8 cellular contexts compared by ENCODE assay signal in the genomic region with DNA sequence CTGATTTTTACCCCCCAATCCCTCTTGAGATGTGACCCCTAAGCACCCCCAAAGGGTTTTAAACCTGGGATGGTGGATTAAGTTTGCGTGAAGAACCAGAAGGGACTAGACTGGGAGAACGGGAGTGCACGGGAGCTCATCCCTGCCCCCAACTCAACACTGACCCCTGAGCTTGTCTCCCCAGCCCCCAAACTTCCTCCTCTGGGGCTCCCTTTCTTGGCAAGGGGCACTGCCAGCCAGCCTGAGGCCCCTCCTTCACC. TPM values are rescaled to one million over a fixed set of nuclear protein-coding genes. Genes with fewer than 3 reads are reported as not detected.
A peak's percentile ranks its signal among the peaks of the same experiment; 100 is the strongest.
DNase-seq lines count a peak whose midpoint lies in the region; ATAC-seq and TF ChIP-seq lines count a peak whose summit lies in the region.

No MANE protein-coding gene starts in this region.

- peak overlapping the region; percentile 93 for H3K27ac Mint-ChIP-seq in Calu3 (ENCODE audit: unreplicated experiment)
- peak overlapping the region; percentile 57 for H3K27ac Mint-ChIP-seq in endothelial cell (ENCODE audit: unreplicated experiment)
- peak overlapping the region; percentile 93 for H3K27ac Mint-ChIP-seq in osteocyte (ENCODE audit: unreplicated experiment)

- CTCF ChIA-PET in Calu3 (lab: Charles Lee): interaction anchor here (0.6 to 1.6 kb wide), 4 partner anchors 8 to 134 kb away, joined by 4 to 7 read pairs (median 6); partner anchors contain the start of genes ENDOG and PKN3

- peaks cover 35% of the 10 kb centered on the region for H3K4me1 Mint-ChIP-seq in Calu3 (ENCODE audit: low read depth, unreplicated experiment)
- H3K4me1 Mint-ChIP-seq in endothelial cell (ENCODE audit: unreplicated experiment): peaks cover 32% of the 10 kb centered on the region
- H3K4me1 Mint-ChIP-seq in osteocyte (ENCODE audit: unreplicated experiment): peaks cover 41% of the 10 kb centered on the region

- peak overlapping the region; percentile 93 for H3K9ac ChIP-seq in Loucy (ENCODE audit: low read depth, low read length, poor library complexity, severe bottlenecking)

- H3K4me2 ChIP-seq in Loucy (ENCODE audit: low read depth, low read length, poor library complexity, severe bottlenecking): peak overlapping the region; percentile 81

- no peaks in the 10 kb centered on the region for H4K20me1 ChIP-seq in Loucy (ENCODE audit: insufficient read depth, low read length, poor library complexity, severe bottlenecking)

- peaks cover 36% of the 10 kb centered on the region for H3K36me3 Mint-ChIP-seq in Calu3 (ENCODE audit: insufficient read depth, unreplicated experiment)
- H3K36me3 Mint-ChIP-seq in endothelial cell (ENCODE audit: low read depth, unreplicated experiment): peaks cover 3% of the 10 kb centered on the region
- no peaks in the 10 kb centered on the region for H3K36me3 Mint-ChIP-seq in osteocyte (ENCODE audit: unreplicated experiment)

- no peaks in the 10 kb centered on the region for H3K27me3 ChIP-seq in Loucy (ENCODE audit: insufficient read depth, low read length, poor library complexity, severe bottlenecking)

- peaks cover 35% of the 10 kb centered on the region for H3K4me1 ChIP-seq in Loucy (ENCODE audit: insufficient read depth, low read length, poor library complexity, severe bottlenecking)

- no peak for TF ChIP-seq CTCF in Calu3 (IDR thresholded peaks at IDR 0.05; ENCODE audit: unreplicated experiment)
- no peak for TF ChIP-seq CTCF in Loucy (conservative IDR thresholded peaks at IDR 0.05; ENCODE audit: low read length)
- no peak for TF ChIP-seq CTCF in endothelial cell (IDR thresholded peaks at IDR 0.05; ENCODE audit: unreplicated experiment)
- no peak for TF ChIP-seq CTCF in osteocyte (IDR thresholded peaks at IDR 0.05)
- TF ChIP-seq CTCF in GM10266 (IDR thresholded peaks at IDR 0.05; ENCODE audit: control insufficient read depth, insufficient read depth, low read depth, missing control alignments): no peak

- H3K36me3 ChIP-seq in Loucy (ENCODE audit: insufficient read depth, low read length): no peaks in the 10 kb centered on the region

- H3K79me2 ChIP-seq in Loucy (ENCODE audit: insufficient read depth, low read length): peaks cover 38% of the 10 kb centered on the region

- no peaks in the 10 kb centered on the region for H3F3A ChIP-seq in Loucy (ENCODE audit: low read depth)

- peak overlapping the region; percentile 96 for H3K4me3 Mint-ChIP-seq in Calu3 (ENCODE audit: low read depth, unreplicated experiment)
- H3K4me3 Mint-ChIP-seq in endothelial cell (ENCODE audit: unreplicated experiment): peak overlapping the region; percentile 94
- peak overlapping the region; percentile 94 for H3K4me3 Mint-ChIP-seq in osteocyte (ENCODE audit: unreplicated experiment)

- no peaks in the 10 kb centered on the region for H3K9me2 ChIP-seq in Loucy (replicated peaks; ENCODE audit: low read depth, low read length)

- DNase-seq in Calu3 (no peak), endothelial cell (ENCODE audit: low spot score) (no peak), osteocyte (ENCODE audit: extremely low spot score, unreplicated experiment) (no peak), hypothalamus (lab: John Stamatoyannopoulos, UW) (no peak), GM10266 (ENCODE audit: extremely low spot score) (no peak)

- H2AFZ ChIP-seq in Loucy (ENCODE audit: low read length): peak overlapping the region; percentile 73

- H3K27me3 Mint-ChIP-seq in Calu3 (ENCODE audit: unreplicated experiment): no peaks in the 10 kb centered on the region
- H3K27me3 Mint-ChIP-seq in endothelial cell (ENCODE audit: unreplicated experiment): peaks cover 7% of the 10 kb centered on the region
- no peaks in the 10 kb centered on the region for H3K27me3 Mint-ChIP-seq in osteocyte (ENCODE audit: unreplicated experiment)

- peak overlapping the region; percentile 90 for H3K4me3 ChIP-seq in Loucy (ENCODE audit: low read length, poor library complexity, severe bottlenecking)

- no peaks in the 10 kb centered on the region for H3K9me3 ChIP-seq in Loucy (ENCODE audit: insufficient read depth, low read depth, low read length)

- H3K9me3 Mint-ChIP-seq in Calu3 (ENCODE audit: low read depth, unreplicated experiment): no peaks in the 10 kb centered on the region
- no peaks in the 10 kb centered on the region for H3K9me3 Mint-ChIP-seq in endothelial cell (ENCODE audit: unreplicated experiment)
- H3K9me3 Mint-ChIP-seq in osteocyte (ENCODE audit: unreplicated experiment): no peaks in the 10 kb centered on the region

- ATAC-seq in HG02642 (IDR thresholded peaks at IDR 0.05; ENCODE audit: poor library complexity, unreplicated experiment) (no peak), GM19467 (IDR thresholded peaks at IDR 0.05; ENCODE audit: unreplicated experiment) (no peak)

- intact Hi-C loops in Calu3 (cut with micrococcal nuclease; ENCODE audit: unreplicated experiment): no loop called here

- TSS peak; percentile 88 for BruUV-seq in Calu3 (replicated peaks; lab: Mats Ljungman, UMichigan)

RNA-seq across cellular contexts. Expression of gene SET, which starts 5.0 kb away (rescaled TPM):
- total RNA-seq in Calu3 (2022) (321 and 367 TPM in 2 replicates), endothelial cell (ENCODE audit: unreplicated experiment) (420 TPM), osteocyte (381 and 382 TPM in 2 replicates)

RNA-seq across cellular contexts. Expression of gene PKN3, which starts 18.3 kb away (rescaled TPM):
- total RNA-seq in Calu3 (2022) (6.8 and 7.7 TPM in 2 replicates), endothelial cell (ENCODE audit: unreplicated experiment) (14.7 TPM), osteocyte (7.5 and 8.0 TPM in 2 replicates)

RNA-seq across cellular contexts. Expression of gene DYNC2I2, which starts 27.3 kb away (rescaled TPM):
- total RNA-seq in Calu3 (2022) (52.4 and 53.2 TPM in 2 replicates), endothelial cell (ENCODE audit: unreplicated experiment) (35.4 TPM), osteocyte (62.5 and 68.6 TPM in 2 replicates)

RNA-seq across cellular contexts. Expression of gene ZDHHC12, which starts 39.9 kb away (rescaled TPM):
- 35.4 and 36.5 TPM in 2 replicates for total RNA-seq in Calu3 (2022)
- 42.1 TPM for total RNA-seq in endothelial cell (ENCODE audit: unreplicated experiment)
- 24.7 and 24.8 TPM in 2 replicates for total RNA-seq in osteocyte
